ENCODE assay signal across 1 cellular context in the genomic region with DNA sequence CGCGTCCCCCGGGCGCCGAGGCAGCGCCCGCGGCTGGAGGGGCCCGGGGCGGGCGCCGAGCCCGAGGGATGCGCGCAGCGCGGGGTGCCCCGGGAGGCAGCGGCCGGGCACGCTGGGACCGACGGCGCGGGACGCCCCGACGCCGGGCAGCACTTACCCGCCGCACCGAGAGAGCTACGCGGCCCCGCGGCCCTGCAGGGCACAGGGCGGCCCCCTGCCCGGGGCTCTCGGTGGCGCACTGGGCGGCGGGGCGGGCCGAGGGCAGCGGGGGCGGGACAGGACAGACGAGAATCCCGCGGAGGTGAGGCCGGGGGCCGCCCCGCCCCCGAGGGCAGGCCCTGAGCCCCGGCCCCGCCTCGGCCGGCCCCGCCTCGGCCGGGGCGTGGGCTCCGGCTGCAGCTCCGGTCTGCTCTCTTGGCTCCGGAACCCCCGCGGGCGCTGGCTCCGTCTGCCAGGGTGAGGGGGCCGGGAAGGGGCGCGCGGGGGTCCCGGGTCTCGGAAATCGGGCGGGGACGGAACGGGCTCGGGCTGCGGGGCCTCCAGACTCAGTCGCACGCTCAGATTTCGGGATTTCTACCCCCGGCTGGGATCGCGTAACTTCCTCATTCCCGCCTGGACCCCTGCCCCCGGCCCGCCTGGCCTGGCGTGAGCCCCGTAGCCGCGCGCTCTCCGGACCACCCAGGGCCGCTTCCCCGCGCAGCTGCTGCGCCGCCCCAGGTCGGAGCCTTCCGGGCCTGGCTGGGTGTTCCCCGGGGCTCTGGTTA.
TF ChIP-seq lines count a peak whose summit lies in the region.

A gene with protein sequence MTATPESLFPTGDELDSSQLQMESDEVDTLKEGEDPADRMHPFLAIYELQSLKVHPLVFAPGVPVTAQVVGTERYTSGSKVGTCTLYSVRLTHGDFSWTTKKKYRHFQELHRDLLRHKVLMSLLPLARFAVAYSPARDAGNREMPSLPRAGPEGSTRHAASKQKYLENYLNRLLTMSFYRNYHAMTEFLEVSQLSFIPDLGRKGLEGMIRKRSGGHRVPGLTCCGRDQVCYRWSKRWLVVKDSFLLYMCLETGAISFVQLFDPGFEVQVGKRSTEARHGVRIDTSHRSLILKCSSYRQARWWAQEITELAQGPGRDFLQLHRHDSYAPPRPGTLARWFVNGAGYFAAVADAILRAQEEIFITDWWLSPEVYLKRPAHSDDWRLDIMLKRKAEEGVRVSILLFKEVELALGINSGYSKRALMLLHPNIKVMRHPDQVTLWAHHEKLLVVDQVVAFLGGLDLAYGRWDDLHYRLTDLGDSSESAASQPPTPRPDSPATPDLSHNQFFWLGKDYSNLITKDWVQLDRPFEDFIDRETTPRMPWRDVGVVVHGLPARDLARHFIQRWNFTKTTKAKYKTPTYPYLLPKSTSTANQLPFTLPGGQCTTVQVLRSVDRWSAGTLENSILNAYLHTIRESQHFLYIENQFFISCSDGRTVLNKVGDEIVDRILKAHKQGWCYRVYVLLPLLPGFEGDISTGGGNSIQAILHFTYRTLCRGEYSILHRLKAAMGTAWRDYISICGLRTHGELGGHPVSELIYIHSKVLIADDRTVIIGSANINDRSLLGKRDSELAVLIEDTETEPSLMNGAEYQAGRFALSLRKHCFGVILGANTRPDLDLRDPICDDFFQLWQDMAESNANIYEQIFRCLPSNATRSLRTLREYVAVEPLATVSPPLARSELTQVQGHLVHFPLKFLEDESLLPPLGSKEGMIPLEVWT (plus strand): TSS at position 383 of the 764 bp plus-strand sequence. CDS start 621 bp downstream, outside the sequence.

TF ChIP-seq in GM12878, 131 proteins besides CTCF, POLR2A, EP300 and RAD21:
- TF ChIP-seq, protein P1, sequence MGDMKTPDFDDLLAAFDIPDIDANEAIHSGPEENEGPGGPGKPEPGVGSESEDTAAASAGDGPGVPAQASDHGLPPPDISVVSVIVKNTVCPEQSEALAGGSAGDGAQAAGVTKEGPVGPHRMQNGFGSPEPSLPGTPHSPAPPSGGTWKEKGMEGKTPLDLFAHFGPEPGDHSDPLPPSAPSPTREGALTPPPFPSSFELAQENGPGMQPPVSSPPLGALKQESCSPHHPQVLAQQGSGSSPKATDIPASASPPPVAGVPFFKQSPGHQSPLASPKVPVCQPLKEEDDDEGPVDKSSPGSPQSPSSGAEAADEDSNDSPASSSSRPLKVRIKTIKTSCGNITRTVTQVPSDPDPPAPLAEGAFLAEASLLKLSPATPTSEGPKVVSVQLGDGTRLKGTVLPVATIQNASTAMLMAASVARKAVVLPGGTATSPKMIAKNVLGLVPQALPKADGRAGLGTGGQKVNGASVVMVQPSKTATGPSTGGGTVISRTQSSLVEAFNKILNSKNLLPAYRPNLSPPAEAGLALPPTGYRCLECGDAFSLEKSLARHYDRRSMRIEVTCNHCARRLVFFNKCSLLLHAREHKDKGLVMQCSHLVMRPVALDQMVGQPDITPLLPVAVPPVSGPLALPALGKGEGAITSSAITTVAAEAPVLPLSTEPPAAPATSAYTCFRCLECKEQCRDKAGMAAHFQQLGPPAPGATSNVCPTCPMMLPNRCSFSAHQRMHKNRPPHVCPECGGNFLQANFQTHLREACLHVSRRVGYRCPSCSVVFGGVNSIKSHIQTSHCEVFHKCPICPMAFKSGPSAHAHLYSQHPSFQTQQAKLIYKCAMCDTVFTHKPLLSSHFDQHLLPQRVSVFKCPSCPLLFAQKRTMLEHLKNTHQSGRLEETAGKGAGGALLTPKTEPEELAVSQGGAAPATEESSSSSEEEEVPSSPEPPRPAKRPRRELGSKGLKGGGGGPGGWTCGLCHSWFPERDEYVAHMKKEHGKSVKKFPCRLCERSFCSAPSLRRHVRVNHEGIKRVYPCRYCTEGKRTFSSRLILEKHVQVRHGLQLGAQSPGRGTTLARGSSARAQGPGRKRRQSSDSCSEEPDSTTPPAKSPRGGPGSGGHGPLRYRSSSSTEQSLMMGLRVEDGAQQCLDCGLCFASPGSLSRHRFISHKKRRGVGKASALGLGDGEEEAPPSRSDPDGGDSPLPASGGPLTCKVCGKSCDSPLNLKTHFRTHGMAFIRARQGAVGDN (IDR thresholded peaks at IDR 0.05) = 0 out of 2 replicates have a peak, but pooled peaks have one; percentile 29
- TF ChIP-seq, protein P2, sequence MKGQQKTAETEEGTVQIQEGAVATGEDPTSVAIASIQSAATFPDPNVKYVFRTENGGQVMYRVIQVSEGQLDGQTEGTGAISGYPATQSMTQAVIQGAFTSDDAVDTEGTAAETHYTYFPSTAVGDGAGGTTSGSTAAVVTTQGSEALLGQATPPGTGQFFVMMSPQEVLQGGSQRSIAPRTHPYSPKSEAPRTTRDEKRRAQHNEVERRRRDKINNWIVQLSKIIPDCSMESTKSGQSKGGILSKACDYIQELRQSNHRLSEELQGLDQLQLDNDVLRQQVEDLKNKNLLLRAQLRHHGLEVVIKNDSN (IDR thresholded peaks at IDR 0.05; ENCODE audit: borderline replicate concordance, extremely low read length, insufficient read depth, low read depth, low read length) = no peak
- TF ChIP-seq LARP7 (IDR thresholded peaks at IDR 0.05) (peak; percentile 80; the same call in 1 of the 2 replicates), MXI1 (IDR thresholded peaks at IDR 0.05; ENCODE audit: low read depth, low read length) (peak; percentile 38), BHLHE40 (IDR thresholded peaks at IDR 0.05; ENCODE audit: borderline replicate concordance in 1 of 2, low read depth in 2 of 2, low read length in 1 of 2) (peak in 1 of 2 experiments; percentile 39; a peak in 1 of 4 replicates), NR2F1 (conservative IDR thresholded peaks at IDR 0.05) (peak; percentile 29; the same call in 1 of the 2 replicates), ZBED1 (IDR thresholded peaks at IDR 0.05; ENCODE audit: borderline replicate concordance) (no peak), ZNF217 (IDR thresholded peaks at IDR 0.05) (peak; percentile 47; the same call in 1 of the 2 replicates), HDAC2 (IDR thresholded peaks at IDR 0.05) (no peak), ZNF384 (IDR thresholded peaks at IDR 0.05; ENCODE audit: borderline replicate concordance, low read depth, low read length) (no peak), MEF2B (IDR thresholded peaks at IDR 0.05; ENCODE audit: partially characterized antibody, poor library complexity, severe bottlenecking) (peak; percentile 15), EGR1 (IDR thresholded peaks at IDR 0.05; ENCODE audit: borderline replicate concordance in 1 of 2, low read depth in 2 of 2, low read length in 2 of 2) (peak in 1 of 2 experiments; percentile 84; a peak in 1 of 3 replicates), IKZF1 (conservative IDR thresholded peaks at IDR 0.05) (peak; percentile 92), SIN3A (IDR thresholded peaks at IDR 0.05; ENCODE audit: low read depth, low read length) (no peak), TAF1 (IDR thresholded peaks at IDR 0.05; ENCODE audit: borderline replicate concordance, low read depth, low read length) (peak; percentile 55; the same call in 1 of the 2 replicates), DPF2 (IDR thresholded peaks at IDR 0.05) (peak; percentile 76), POLR2AphosphoS5 (IDR thresholded peaks at IDR 0.05; ENCODE audit: low read length) (peak; percentile 47; the same call in 1 of the 2 replicates), NR2C2 (IDR thresholded peaks at IDR 0.05; ENCODE audit: borderline replicate concordance, control insufficient read depth, insufficient read length, low read depth) (no peak), CHD2 (IDR thresholded peaks at IDR 0.05; ENCODE audit: borderline replicate concordance, low read depth, low read length) (peak; percentile 75; the same call in 1 of the 2 replicates), BACH1 (IDR thresholded peaks at IDR 0.05; ENCODE audit: borderline replicate concordance) (peak; percentile 33), POU2F2 (IDR thresholded peaks at IDR 0.05; ENCODE audit: borderline replicate concordance, low read depth, low read length) (0 out of 3 replicates have a peak, but pooled peaks have one; percentile 11), YY1 (IDR thresholded peaks at IDR 0.05; ENCODE audit: low read depth, low read length) (0 out of 2 replicates have a peak, but pooled peaks have one; percentile 10), BRCA1 (IDR thresholded peaks at IDR 0.05; ENCODE audit: low read depth, low read length) (peak; percentile 45; the same call in 1 of the 2 replicates)
- TF ChIP-seq, protein P3, sequence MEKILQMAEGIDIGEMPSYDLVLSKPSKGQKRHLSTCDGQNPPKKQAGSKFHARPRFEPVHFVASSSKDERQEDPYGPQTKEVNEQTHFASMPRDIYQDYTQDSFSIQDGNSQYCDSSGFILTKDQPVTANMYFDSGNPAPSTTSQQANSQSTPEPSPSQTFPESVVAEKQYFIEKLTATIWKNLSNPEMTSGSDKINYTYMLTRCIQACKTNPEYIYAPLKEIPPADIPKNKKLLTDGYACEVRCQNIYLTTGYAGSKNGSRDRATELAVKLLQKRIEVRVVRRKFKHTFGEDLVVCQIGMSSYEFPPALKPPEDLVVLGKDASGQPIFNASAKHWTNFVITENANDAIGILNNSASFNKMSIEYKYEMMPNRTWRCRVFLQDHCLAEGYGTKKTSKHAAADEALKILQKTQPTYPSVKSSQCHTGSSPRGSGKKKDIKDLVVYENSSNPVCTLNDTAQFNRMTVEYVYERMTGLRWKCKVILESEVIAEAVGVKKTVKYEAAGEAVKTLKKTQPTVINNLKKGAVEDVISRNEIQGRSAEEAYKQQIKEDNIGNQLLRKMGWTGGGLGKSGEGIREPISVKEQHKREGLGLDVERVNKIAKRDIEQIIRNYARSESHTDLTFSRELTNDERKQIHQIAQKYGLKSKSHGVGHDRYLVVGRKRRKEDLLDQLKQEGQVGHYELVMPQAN (conservative IDR thresholded peaks at IDR 0.05) = peak; percentile 49; the same call in 1 of the 2 replicates
- TF ChIP-seq, protein P4, sequence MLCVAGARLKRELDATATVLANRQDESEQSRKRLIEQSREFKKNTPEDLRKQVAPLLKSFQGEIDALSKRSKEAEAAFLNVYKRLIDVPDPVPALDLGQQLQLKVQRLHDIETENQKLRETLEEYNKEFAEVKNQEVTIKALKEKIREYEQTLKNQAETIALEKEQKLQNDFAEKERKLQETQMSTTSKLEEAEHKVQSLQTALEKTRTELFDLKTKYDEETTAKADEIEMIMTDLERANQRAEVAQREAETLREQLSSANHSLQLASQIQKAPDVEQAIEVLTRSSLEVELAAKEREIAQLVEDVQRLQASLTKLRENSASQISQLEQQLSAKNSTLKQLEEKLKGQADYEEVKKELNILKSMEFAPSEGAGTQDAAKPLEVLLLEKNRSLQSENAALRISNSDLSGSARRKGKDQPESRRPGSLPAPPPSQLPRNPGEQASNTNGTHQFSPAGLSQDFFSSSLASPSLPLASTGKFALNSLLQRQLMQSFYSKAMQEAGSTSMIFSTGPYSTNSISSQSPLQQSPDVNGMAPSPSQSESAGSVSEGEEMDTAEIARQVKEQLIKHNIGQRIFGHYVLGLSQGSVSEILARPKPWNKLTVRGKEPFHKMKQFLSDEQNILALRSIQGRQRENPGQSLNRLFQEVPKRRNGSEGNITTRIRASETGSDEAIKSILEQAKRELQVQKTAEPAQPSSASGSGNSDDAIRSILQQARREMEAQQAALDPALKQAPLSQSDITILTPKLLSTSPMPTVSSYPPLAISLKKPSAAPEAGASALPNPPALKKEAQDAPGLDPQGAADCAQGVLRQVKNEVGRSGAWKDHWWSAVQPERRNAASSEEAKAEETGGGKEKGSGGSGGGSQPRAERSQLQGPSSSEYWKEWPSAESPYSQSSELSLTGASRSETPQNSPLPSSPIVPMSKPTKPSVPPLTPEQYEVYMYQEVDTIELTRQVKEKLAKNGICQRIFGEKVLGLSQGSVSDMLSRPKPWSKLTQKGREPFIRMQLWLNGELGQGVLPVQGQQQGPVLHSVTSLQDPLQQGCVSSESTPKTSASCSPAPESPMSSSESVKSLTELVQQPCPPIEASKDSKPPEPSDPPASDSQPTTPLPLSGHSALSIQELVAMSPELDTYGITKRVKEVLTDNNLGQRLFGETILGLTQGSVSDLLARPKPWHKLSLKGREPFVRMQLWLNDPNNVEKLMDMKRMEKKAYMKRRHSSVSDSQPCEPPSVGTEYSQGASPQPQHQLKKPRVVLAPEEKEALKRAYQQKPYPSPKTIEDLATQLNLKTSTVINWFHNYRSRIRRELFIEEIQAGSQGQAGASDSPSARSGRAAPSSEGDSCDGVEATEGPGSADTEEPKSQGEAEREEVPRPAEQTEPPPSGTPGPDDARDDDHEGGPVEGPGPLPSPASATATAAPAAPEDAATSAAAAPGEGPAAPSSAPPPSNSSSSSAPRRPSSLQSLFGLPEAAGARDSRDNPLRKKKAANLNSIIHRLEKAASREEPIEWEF (IDR thresholded peaks at IDR 0.05; ENCODE audit: insufficient replicate concordance, low read depth, low read length) = no peak
- TF ChIP-seq, protein P5, sequence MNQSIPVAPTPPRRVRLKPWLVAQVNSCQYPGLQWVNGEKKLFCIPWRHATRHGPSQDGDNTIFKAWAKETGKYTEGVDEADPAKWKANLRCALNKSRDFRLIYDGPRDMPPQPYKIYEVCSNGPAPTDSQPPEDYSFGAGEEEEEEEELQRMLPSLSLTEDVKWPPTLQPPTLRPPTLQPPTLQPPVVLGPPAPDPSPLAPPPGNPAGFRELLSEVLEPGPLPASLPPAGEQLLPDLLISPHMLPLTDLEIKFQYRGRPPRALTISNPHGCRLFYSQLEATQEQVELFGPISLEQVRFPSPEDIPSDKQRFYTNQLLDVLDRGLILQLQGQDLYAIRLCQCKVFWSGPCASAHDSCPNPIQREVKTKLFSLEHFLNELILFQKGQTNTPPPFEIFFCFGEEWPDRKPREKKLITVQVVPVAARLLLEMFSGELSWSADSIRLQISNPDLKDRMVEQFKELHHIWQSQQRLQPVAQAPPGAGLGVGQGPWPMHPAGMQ (IDR thresholded peaks at IDR 0.05; ENCODE audit: borderline replicate concordance) = no peak
